In the genomic region with DNA sequence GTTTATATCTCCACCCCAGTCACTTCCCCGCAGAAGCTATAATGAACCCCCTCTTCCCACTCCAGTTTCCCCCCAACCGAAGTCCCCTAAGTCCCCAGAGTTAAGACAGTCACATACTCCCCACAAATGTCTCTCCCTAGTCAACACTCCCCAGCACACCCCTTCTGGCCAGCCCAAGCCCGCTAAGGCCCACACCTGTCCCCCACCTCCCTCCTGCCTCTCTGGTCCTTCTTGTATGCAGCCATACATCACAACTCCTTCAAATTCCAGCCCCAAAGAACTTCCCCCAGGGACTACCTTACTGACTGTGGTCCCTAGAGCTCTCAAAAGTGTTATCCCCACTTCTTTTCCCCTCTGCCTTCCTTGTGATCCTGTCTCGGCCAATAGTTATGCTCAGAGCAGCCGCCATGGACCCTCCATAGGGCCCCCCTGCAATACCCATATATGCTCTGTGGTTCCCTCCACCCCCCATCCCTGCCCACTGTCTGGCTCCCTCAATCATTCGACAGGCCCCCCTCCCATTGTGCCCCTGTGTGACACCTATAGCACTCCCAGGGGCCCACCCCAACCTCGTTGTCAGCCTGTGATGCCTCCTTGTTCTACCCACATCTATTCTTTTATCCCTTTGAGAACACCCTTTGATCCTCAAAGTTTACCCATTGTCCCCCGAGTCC, we compare ENCODE assay signal across 13 cellular contexts. TPM values are rescaled to one million over a fixed set of nuclear protein-coding genes. Genes with fewer than 3 reads are reported as not detected.
A peak's percentile ranks its signal among the peaks of the same experiment; 100 is the strongest.
DNase-seq lines count a peak whose midpoint lies in the region; ATAC-seq, FAIRE-seq and TF ChIP-seq lines count a peak whose summit lies in the region.
"Had no signal": no experiment of that assay in that cellular context is flagged by ENCODE, and none has a peak within 500 bp of the region (broad histone marks: within the 10 kb centered on the region; RNA-seq: fewer than 3 reads in every experiment).

No MANE protein-coding gene starts in this region.

- CTCF ChIA-PET in activated CD8-positive, alpha-beta memory T cell treated with anti-CD3 and anti-CD28 coated beads, Interleukin-2, amount 10 ng/mL, durations not matched to agents 7 days and 5 days (lab: Charles Lee): interaction anchor here (1.4 to 1.7 kb wide), 4 partner anchors 9 to 96 kb away, joined by 3 to 5 read pairs (median 4); a partner anchor contains a TSS

- no peak for DNase-seq in activated CD8-positive, alpha-beta memory T cell treated with anti-CD3 and anti-CD28 coated beads, Interleukin-2, amount 10 ng/mL, durations not matched to agents 7 days and 5 days
- no peak for DNase-seq in activated CD8-positive, alpha-beta memory T cell treated with anti-CD3 and anti-CD28 coated beads, Interleukin-2, amount 50 U/mL, for 48 hours
- DNase-seq in bronchial epithelial cell (ENCODE audit: low read depth) (no peak), osteocyte (ENCODE audit: extremely low spot score, unreplicated experiment) (no peak), EL (no peak)
- DNase-seq: cortex of kidney, foreskin melanocyte, NCI-H1417 treated with DMSO at 0.1 percent for 48 hours, NCI-H526 treated with DMSO at 0.1 percent for 48 hours had no signal

- H3K4me1 ChIP-seq in Loucy (ENCODE audit: insufficient read depth, low read length, poor library complexity, severe bottlenecking): peaks cover 44% of the 10 kb centered on the region

- H3K27me3 ChIP-seq in Loucy (ENCODE audit: insufficient read depth, low read length, poor library complexity, severe bottlenecking): no peaks in the 10 kb centered on the region
- H3K27me3 ChIP-seq in bronchial epithelial cell (ENCODE audit: control insufficient read depth, insufficient read depth, low read length): no peaks in the 10 kb centered on the region

- H3K4me3 ChIP-seq in Loucy (ENCODE audit: low read length, poor library complexity, severe bottlenecking) (peak overlapping the region; percentile 99), bronchial epithelial cell (ENCODE audit: low read depth, low read length) (no peak overlapping the region)

- no peak overlapping the region for H2AFZ ChIP-seq in Loucy (ENCODE audit: low read length)

- TF ChIP-seq CTCF in Loucy (conservative IDR thresholded peaks at IDR 0.05; ENCODE audit: low read length): no peak
- TF ChIP-seq CTCF in bronchial epithelial cell (IDR thresholded peaks at IDR 0.05; ENCODE audit: insufficient read depth, low read length, severe bottlenecking): no peak
- TF ChIP-seq CTCF in osteocyte (IDR thresholded peaks at IDR 0.05): no peak

- H3K36me3 ChIP-seq in Loucy (ENCODE audit: insufficient read depth, low read length) (peaks cover 7% of the 10 kb centered on the region; the same call in 1 of the 2 replicates), bronchial epithelial cell (ENCODE audit: control insufficient read depth, insufficient read depth, low read length) (peaks cover 17% of the 10 kb centered on the region)

- H3K9me3 Mint-ChIP-seq in activated CD8-positive, alpha-beta memory T cell treated with anti-CD3 and anti-CD28 coated beads, Interleukin-2, amount 10 ng/mL, durations not matched to agents 7 days and 5 days (ENCODE audit: low read depth): no peaks in the 10 kb centered on the region
- no peaks in the 10 kb centered on the region for H3K9me3 Mint-ChIP-seq in osteocyte (ENCODE audit: unreplicated experiment)

- peaks cover 23% of the 10 kb centered on the region for H3K36me3 Mint-ChIP-seq in activated CD8-positive, alpha-beta memory T cell treated with anti-CD3 and anti-CD28 coated beads, Interleukin-2, amount 10 ng/mL, durations not matched to agents 7 days and 5 days
- peaks cover 24% of the 10 kb centered on the region for H3K36me3 Mint-ChIP-seq in osteocyte (ENCODE audit: unreplicated experiment)

- H3K27me3 Mint-ChIP-seq in activated CD8-positive, alpha-beta memory T cell treated with anti-CD3 and anti-CD28 coated beads, Interleukin-2, amount 10 ng/mL, durations not matched to agents 7 days and 5 days: no peaks in the 10 kb centered on the region
- H3K27me3 Mint-ChIP-seq in osteocyte (ENCODE audit: unreplicated experiment): no peaks in the 10 kb centered on the region

- H3F3A ChIP-seq in Loucy (ENCODE audit: low read depth): no peaks in the 10 kb centered on the region

- peaks cover 40% of the 10 kb centered on the region for H3K4me1 Mint-ChIP-seq in activated CD8-positive, alpha-beta memory T cell treated with anti-CD3 and anti-CD28 coated beads, Interleukin-2, amount 10 ng/mL, durations not matched to agents 7 days and 5 days
- peaks cover 32% of the 10 kb centered on the region for H3K4me1 Mint-ChIP-seq in osteocyte (ENCODE audit: unreplicated experiment)

- H3K9me2 ChIP-seq in Loucy (replicated peaks; ENCODE audit: low read depth, low read length): no peaks in the 10 kb centered on the region

- FAIRE-seq in bronchial epithelial cell (lab: Jason Lieb, UNC): peak; percentile 23
- FAIRE-seq: keratinocyte had no signal

- H3K4me3 Mint-ChIP-seq in activated CD8-positive, alpha-beta memory T cell treated with anti-CD3 and anti-CD28 coated beads, Interleukin-2, amount 10 ng/mL, durations not matched to agents 7 days and 5 days: no peak overlapping the region
- H3K4me3 Mint-ChIP-seq in osteocyte (ENCODE audit: unreplicated experiment): peak overlapping the region; percentile 99

- H3K27ac Mint-ChIP-seq in activated CD8-positive, alpha-beta memory T cell treated with anti-CD3 and anti-CD28 coated beads, Interleukin-2, amount 10 ng/mL, durations not matched to agents 7 days and 5 days: peak overlapping the region; percentile 99
- H3K27ac Mint-ChIP-seq in osteocyte (ENCODE audit: unreplicated experiment): peak overlapping the region; percentile 20

- H3K9me3 ChIP-seq in Loucy (ENCODE audit: insufficient read depth, low read depth, low read length): no peaks in the 10 kb centered on the region

- ATAC-seq in activated CD8-positive, alpha-beta memory T cell treated with anti-CD3 and anti-CD28 coated beads, Interleukin-2, amount 10 ng/mL, durations not matched to agents 7 days and 5 days: no peak
- ATAC-seq in GM19324 (IDR thresholded peaks at IDR 0.05; ENCODE audit: low FRiP score, unreplicated experiment) (no peak), GM18907 (IDR thresholded peaks at IDR 0.05; ENCODE audit: unreplicated experiment) (no peak)

- H3K79me2 ChIP-seq in Loucy (ENCODE audit: insufficient read depth, low read length): peaks cover 51% of the 10 kb centered on the region

- peaks cover 22% of the 10 kb centered on the region for H4K20me1 ChIP-seq in Loucy (ENCODE audit: insufficient read depth, low read length, poor library complexity, severe bottlenecking)

- peak overlapping the region; percentile 4 for H3K9ac ChIP-seq in Loucy (ENCODE audit: low read depth, low read length, poor library complexity, severe bottlenecking)

- H3K4me2 ChIP-seq in Loucy (ENCODE audit: low read depth, low read length, poor library complexity, severe bottlenecking): peak overlapping the region; percentile 100

RNA-seq across cellular contexts. Expression of a gene that starts 2.2 kb away (rescaled TPM):
- 10 to 100 TPM; 20.6 to 26.7 TPM for total RNA-seq in activated CD8-positive, alpha-beta memory T cell treated with anti-CD3 and anti-CD28 coated beads, Interleukin-2, amount 10 ng/mL, durations not matched to agents 7 days and 5 days
- 9.0 and 12.0 TPM in 2 replicates for total RNA-seq in bronchial epithelial cell
- total RNA-seq in osteocyte: 21.6 and 24.5 TPM in 2 replicates

RNA-seq across cellular contexts. Expression of a gene that starts 39.3 kb away (rescaled TPM):
- 100 to 1,000 TPM; 279 to 302 TPM for total RNA-seq in activated CD8-positive, alpha-beta memory T cell treated with anti-CD3 and anti-CD28 coated beads, Interleukin-2, amount 10 ng/mL, durations not matched to agents 7 days and 5 days
- total RNA-seq in bronchial epithelial cell (534 and 762 TPM in 2 replicates), osteocyte (200 and 228 TPM in 2 replicates)

RNA-seq across cellular contexts. Expression of a gene that starts 39.4 kb away (rescaled TPM):
- 10 to 100 TPM; 33.4 to 44.7 TPM for total RNA-seq in activated CD8-positive, alpha-beta memory T cell treated with anti-CD3 and anti-CD28 coated beads, Interleukin-2, amount 10 ng/mL, durations not matched to agents 7 days and 5 days
- total RNA-seq in bronchial epithelial cell: 53.7 and 71.6 TPM in 2 replicates
- total RNA-seq in osteocyte: 90.7 and 93.4 TPM in 2 replicates

RNA-seq across cellular contexts. Expression of a gene that starts 51.3 kb away (rescaled TPM):
- total RNA-seq in activated CD8-positive, alpha-beta memory T cell treated with anti-CD3 and anti-CD28 coated beads, Interleukin-2, amount 10 ng/mL, durations not matched to agents 7 days and 5 days: 1 to 10 TPM; 3.1 to 3.9 TPM
- total RNA-seq in bronchial epithelial cell: 10.2 and 10.5 TPM in 2 replicates
- 12.2 and 15.3 TPM in 2 replicates for total RNA-seq in osteocyte
